In the genomic region with DNA sequence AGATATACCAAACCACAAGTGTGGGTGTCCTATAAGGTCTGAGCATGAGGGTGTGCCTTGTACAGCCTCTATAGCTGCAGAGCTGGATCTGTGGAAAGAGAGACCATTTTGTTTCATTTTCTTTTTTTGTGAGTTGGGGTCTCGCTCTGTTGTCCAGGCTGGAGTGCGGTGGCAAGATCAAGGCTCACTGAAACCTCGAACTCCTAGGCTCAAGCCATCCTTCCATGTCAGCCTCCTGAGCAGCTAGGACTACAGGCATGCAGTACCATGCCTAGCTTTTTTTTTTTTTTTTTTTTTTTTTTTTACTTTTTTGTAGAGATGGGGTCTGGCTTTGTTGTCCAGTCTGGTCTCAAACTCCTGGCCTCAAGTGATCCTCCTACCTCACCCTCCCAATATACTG, we compare ENCODE assay signal across 22 cellular contexts. TPM values are rescaled to one million over a fixed set of nuclear protein-coding genes. Genes with fewer than 3 reads are reported as not detected.
DNase-seq lines count a peak whose midpoint lies in the region; ATAC-seq, FAIRE-seq and TF ChIP-seq lines count a peak whose summit lies in the region.
"Had no signal": no experiment of that assay in that cellular context is flagged by ENCODE, and none has a peak within 500 bp of the region (broad histone marks: within the 10 kb centered on the region; RNA-seq: fewer than 3 reads in every experiment).

No MANE protein-coding gene starts in this region.

- H3F3A ChIP-seq in SK-N-SH (replicated peaks; ENCODE audit: insufficient read depth): peaks cover 3% of the 10 kb centered on the region

- peaks cover 23% of the 10 kb centered on the region for H3K79me1 ChIP-seq in trophoblast cell (ENCODE audit: low read length)

- no peak overlapping the region for H4K8ac ChIP-seq in trophoblast cell (ENCODE audit: low read depth, low read length)

- H3K4me1 ChIP-seq in SK-N-SH (ENCODE audit: control insufficient read depth in 1 of 2, insufficient read depth in 2 of 2, low read depth in 1 of 2, low read length in 1 of 2): peaks cover 8 to 31% of the 10 kb centered on the region in 2 experiments; a peak in 3 of 4 replicates
- peaks cover 11% of the 10 kb centered on the region for H3K4me1 ChIP-seq in endothelial cell of umbilical vein (ENCODE audit: control insufficient read depth, extremely low read depth, insufficient read depth, low read length)
- H3K4me1 ChIP-seq in trophoblast cell (ENCODE audit: control insufficient read depth in 1 of 2, insufficient read depth in 2 of 2, low read length in 2 of 2): peaks cover 18 to 35% of the 10 kb centered on the region in 2 experiments
- no peaks in the 10 kb centered on the region for H3K4me1 ChIP-seq in CD4-positive, alpha-beta memory T cell (ENCODE audit: insufficient read depth, low read length)

- CTCF ChIA-PET in SK-N-SH (lab: Yijun Ruan, JAX): interaction anchor here (0.6 to 1.4 kb wide), 5 partner anchors 13 to 45 kb away, joined by 3 to 5 read pairs (median 3); no protein-coding TSS in a partner anchor
- CTCF ChIA-PET in endothelial cell of umbilical vein (lab: Charles Lee): interaction anchor here (0.6 to 1.0 kb wide), 5 partner anchors 9 to 20 kb away, joined by 3 to 5 read pairs (median 5); no protein-coding TSS in a partner anchor
- CTCF ChIA-PET in CD4-positive, alpha-beta memory T cell (lab: Charles Lee; ENCODE audit: partially characterized antibody): interaction anchor here (0.7 to 1.6 kb wide), 3 partner anchors 21 to 173 kb away, joined by 3 to 5 read pairs (median 3); no protein-coding TSS in a partner anchor

- DNase-seq in SK-N-SH (no peak), endothelial cell of umbilical vein (ENCODE audit: low read depth, low spot score) (no peak), trophoblast cell (no peak), Right ventricle myocardium superior (no peak)
- DNase-seq in CD4-positive, alpha-beta memory T cell: no peak
- no peak for DNase-seq in effector CD8-positive, alpha-beta T cell (lab: John Stamatoyannopoulos, UW)
- DNase-seq: CD4-positive, CD25-positive, alpha-beta regulatory T cell; CD8-positive, alpha-beta memory T cell; DMS 273 treated with DMSO at 0.1 percent for 48 hours; DMS79; EL; GDM1; H9 had no signal

- no peak overlapping the region for H4K12ac ChIP-seq in trophoblast cell (ENCODE audit: low read depth, low read length)

- H3K4ac ChIP-seq in trophoblast cell (ENCODE audit: low read depth, low read length): no peak overlapping the region

- no peaks in the 10 kb centered on the region for H3K9me1 ChIP-seq in endothelial cell of umbilical vein (replicated peaks; ENCODE audit: control insufficient read depth, extremely low read depth, insufficient read depth, low read length)

- H3K9me3 Mint-ChIP-seq in CD4-positive, alpha-beta memory T cell: no peaks in the 10 kb centered on the region
- H3K9me3 Mint-ChIP-seq: CD4-positive, CD25-positive, alpha-beta regulatory T cell; CD8-positive, alpha-beta memory T cell; GM23338; H9 had no signal

- H3K79me2 ChIP-seq in SK-N-SH (ENCODE audit: insufficient read depth) (peaks cover 91% of the 10 kb centered on the region), endothelial cell of umbilical vein (ENCODE audit: control insufficient read depth, insufficient read depth, low read length) (peaks cover 10% of the 10 kb centered on the region), trophoblast cell (ENCODE audit: control insufficient read depth, insufficient read depth, low read length, poor library complexity) (peaks cover 2% of the 10 kb centered on the region)

- H2AK5ac ChIP-seq in trophoblast cell (ENCODE audit: low read length): no peak overlapping the region

- no peaks in the 10 kb centered on the region for H3K9me2 ChIP-seq in SK-N-SH

- peak overlapping the region in 1 of 2 experiments; percentile 77; a peak in 2 of 4 replicates for H3K27ac ChIP-seq in SK-N-SH (ENCODE audit: low read depth in 2 of 2, low read length in 1 of 2)
- peak overlapping the region; percentile 19 for H3K27ac ChIP-seq in endothelial cell of umbilical vein (ENCODE audit: insufficient read depth, low read depth, low read length)
- H3K27ac ChIP-seq in trophoblast cell (ENCODE audit: low read depth, low read length): no peak overlapping the region
- no peak overlapping the region for H3K27ac ChIP-seq in CD4-positive, alpha-beta memory T cell (ENCODE audit: low read depth, low read length)
- H3K27ac ChIP-seq: 22Rv1, BLaER1, C4-2B had no signal

- H2BK5ac ChIP-seq in trophoblast cell (ENCODE audit: low read depth, low read length, poor library complexity): peak overlapping the region; percentile 29

- no peaks in the 10 kb centered on the region for H3K9me3 ChIP-seq in SK-N-SH
- H3K9me3 ChIP-seq in endothelial cell of umbilical vein (replicated peaks; ENCODE audit: control insufficient read depth, insufficient read depth, low read length): no peaks in the 10 kb centered on the region
- H3K9me3 ChIP-seq in trophoblast cell (ENCODE audit: insufficient read depth, low read depth, low read length): no peaks in the 10 kb centered on the region
- no peaks in the 10 kb centered on the region for H3K9me3 ChIP-seq in CD4-positive, alpha-beta memory T cell (ENCODE audit: control insufficient read depth in 1 of 2, low read length in 2 of 2)
- H3K9me3 ChIP-seq: BLaER1 had no signal

- TF ChIP-seq CTCF in SK-N-SH (IDR thresholded peaks at IDR 0.05): no peak
- no peak for TF ChIP-seq CTCF in endothelial cell of umbilical vein (IDR thresholded peaks at IDR 0.05; ENCODE audit: extremely low read depth in 1 of 2, insufficient read depth in 1 of 2, low read depth in 1 of 2, low read length in 2 of 2)

- H2BK120ac ChIP-seq in trophoblast cell (ENCODE audit: insufficient read depth, low read length, poor library complexity): no peak overlapping the region

- H3K4me3 ChIP-seq in SK-N-SH (ENCODE audit: low read depth in 2 of 2, low read length in 1 of 2) (no peak overlapping the region), endothelial cell of umbilical vein (replicated peaks in 1 of 3; ENCODE audit: insufficient read depth in 1 of 3, low read depth in 1 of 3, low read length in 3 of 3) (no peak overlapping the region), trophoblast cell (ENCODE audit: low read depth, low read length) (no peak overlapping the region)
- H3K4me3 ChIP-seq in CD4-positive, alpha-beta memory T cell (ENCODE audit: low read length in 2 of 2): no peak overlapping the region
- H3K4me3 ChIP-seq: BLaER1, GM12878, GM23338 had no signal

- peak overlapping the region; percentile 65 for H3K18ac ChIP-seq in trophoblast cell (ENCODE audit: low read length)

- dilution Hi-C loops in endothelial cell of umbilical vein (cut with MboI; ENCODE audit: extremely low pct_ligation_motif_present, low sequenced_read_pairs): no loop called here

- H3K27ac Mint-ChIP-seq in CD4-positive, alpha-beta memory T cell: no peak overlapping the region
- H3K27ac Mint-ChIP-seq: B cell; CD4-positive, CD25-positive, alpha-beta regulatory T cell; GM23338; H9 had no signal

- no peak for TF ChIP-seq RAD21 in SK-N-SH (IDR thresholded peaks at IDR 0.05; ENCODE audit: low read length)

- POLR2A ChIA-PET in SK-N-SH (lab: Yijun Ruan, JAX) (interaction anchor here (1.3 kb wide), 1 partner anchor 10 kb away, joined by 3 read pairs; no protein-coding TSS in a partner anchor), endothelial cell of umbilical vein (lab: Charles Lee) (interaction anchor here (0.7 to 1.0 kb wide), 3 partner anchors 55 to 545 kb away, joined by 3 to 5 read pairs (median 4); partner anchors contain the start of gene RAB10)
- POLR2A ChIA-PET in CD4-positive, alpha-beta memory T cell (lab: Charles Lee; ENCODE audit: partially characterized antibody): no interaction called here

- peaks cover 0 to 7% of the 10 kb centered on the region in 2 donors for H3K36me3 Mint-ChIP-seq in CD4-positive, alpha-beta memory T cell
- H3K36me3 Mint-ChIP-seq: CD8-positive, alpha-beta memory T cell had no signal

- intact Hi-C loops in endothelial cell of umbilical vein (cut with micrococcal nuclease) (no loop called here), Right ventricle myocardium superior (cut with DNase I) (no loop called here)
- intact Hi-C loops in CD4-positive, alpha-beta memory T cell (cut with micrococcal nuclease): no loop called here

- TF ChIP-seq EP300 in SK-N-SH (IDR thresholded peaks at IDR 0.05; ENCODE audit: borderline replicate concordance in 1 of 2, low read depth in 1 of 2, low read length in 1 of 2): no peak

- H4K20me1 ChIP-seq in SK-N-SH (ENCODE audit: insufficient read depth) (no peaks in the 10 kb centered on the region), endothelial cell of umbilical vein (replicated peaks; ENCODE audit: control insufficient read depth, extremely low read depth, insufficient read depth, low read length) (no peaks in the 10 kb centered on the region)

- H4K91ac ChIP-seq in trophoblast cell (ENCODE audit: low read depth, low read length): no peak overlapping the region

- H3K4me2 ChIP-seq in SK-N-SH: 0 out of 2 replicates have a peak overlapping the region, but pooled peaks have one; percentile 9
- no peak overlapping the region for H3K4me2 ChIP-seq in endothelial cell of umbilical vein (ENCODE audit: insufficient read depth, low read length)
- H3K4me2 ChIP-seq in trophoblast cell (ENCODE audit: low read length): no peak overlapping the region
- H3K4me2 ChIP-seq: BLaER1, GM23338 had no signal

- no peak overlapping the region for H3K9ac ChIP-seq in SK-N-SH
- no peak overlapping the region for H3K9ac ChIP-seq in endothelial cell of umbilical vein (replicated peaks; ENCODE audit: extremely low read depth, insufficient read depth, low read length)
- H3K9ac ChIP-seq in trophoblast cell (ENCODE audit: low read length): no peak overlapping the region
- H3K9ac ChIP-seq: BLaER1 had no signal

- no TSS peak for BruUV-seq in endothelial cell of umbilical vein (replicated peaks; lab: Mats Ljungman, UMichigan)

- no peak overlapping the region for H2BK12ac ChIP-seq in trophoblast cell (ENCODE audit: low read length)

- H3K4me1 Mint-ChIP-seq in CD4-positive, alpha-beta memory T cell: no peaks in the 10 kb centered on the region
- H3K4me1 Mint-ChIP-seq: B cell; CD8-positive, alpha-beta memory T cell; GM23338; H9 had no signal

- H3K23ac ChIP-seq in trophoblast cell (ENCODE audit: low read length): no peak overlapping the region

- WGBS in SK-N-SH (ENCODE audit: low lambda C conversion rate): 71% methylated on average over 3 of the region's 3 CpGs
- WGBS in trophoblast cell (ENCODE audit: extremely low coverage, insufficient coverage, insufficient read length): no CpG with 5 or more reads among the region's 3 CpGs

- ATAC-seq in SK-N-SH treated with all-trans-retinoic acid at 6 μM for 48 hours (no peak), Right ventricle myocardium superior (ENCODE audit: poor library complexity) (no peak)
- ATAC-seq: GM12878, GM23338 had no signal

- H2AFZ ChIP-seq in SK-N-SH (ENCODE audit: low read depth): no peak overlapping the region
- no peak overlapping the region for H2AFZ ChIP-seq in endothelial cell of umbilical vein (ENCODE audit: low read depth, low read length)
- no peak overlapping the region for H2AFZ ChIP-seq in trophoblast cell (ENCODE audit: insufficient read depth, low read length, poor library complexity)
- H2AFZ ChIP-seq: GM23338 had no signal

- no peak overlapping the region for H3K14ac ChIP-seq in trophoblast cell (ENCODE audit: low read length)

- FAIRE-seq in endothelial cell of umbilical vein (lab: Jason Lieb, UNC): no peak
- FAIRE-seq: A204.1, D721Med, GM12878 had no signal

- H3K27me3 ChIP-seq in SK-N-SH (ENCODE audit: insufficient read depth) (no peaks in the 10 kb centered on the region), endothelial cell of umbilical vein (ENCODE audit: control insufficient read depth in 2 of 2, insufficient read depth in 2 of 2, low read length in 2 of 2) (no peaks in the 10 kb centered on the region), trophoblast cell (ENCODE audit: insufficient read depth, low read length) (no peaks in the 10 kb centered on the region)
- H3K27me3 ChIP-seq in CD4-positive, alpha-beta memory T cell (ENCODE audit: insufficient read depth, low read length): no peaks in the 10 kb centered on the region
- H3K27me3 ChIP-seq: BLaER1 had no signal

- H3K36me3 ChIP-seq in SK-N-SH (replicated peaks in 1 of 2; ENCODE audit: control insufficient read depth in 1 of 2, insufficient read depth in 2 of 2, low read length in 1 of 2) (peaks cover 0 to 12% of the 10 kb centered on the region in 2 experiments), endothelial cell of umbilical vein (ENCODE audit: control insufficient read depth in 2 of 2, extremely low read depth in 1 of 2, insufficient read depth in 2 of 2, low read length in 2 of 2) (peaks cover 3 to 8% of the 10 kb centered on the region in 2 experiments), trophoblast cell (ENCODE audit: control insufficient read depth in 1 of 2, insufficient read depth in 2 of 2, low read length in 2 of 2) (peaks cover 3 to 10% of the 10 kb centered on the region in 2 experiments)
- no peaks in the 10 kb centered on the region for H3K36me3 ChIP-seq in CD4-positive, alpha-beta memory T cell (ENCODE audit: insufficient read depth, low read length)

- no peaks in the 10 kb centered on the region for H3K27me3 Mint-ChIP-seq in CD4-positive, alpha-beta memory T cell
- H3K27me3 Mint-ChIP-seq: B cell; CD4-positive, CD25-positive, alpha-beta regulatory T cell; CD8-positive, alpha-beta memory T cell had no signal

- no peak overlapping the region for H3K4me3 Mint-ChIP-seq in CD4-positive, alpha-beta memory T cell
- H3K4me3 Mint-ChIP-seq: B cell; CD4-positive, CD25-positive, alpha-beta regulatory T cell; CD8-positive, alpha-beta memory T cell; GM23338; H9 had no signal

- no peak for TF ChIP-seq POLR2A in endothelial cell of umbilical vein (IDR thresholded peaks at IDR 0.05; ENCODE audit: low read depth, low read length)

RNA-seq across cellular contexts. Expression of gene KIF3C, which starts 10.7 kb away (rescaled TPM):
- polyA plus RNA-seq in SK-N-SH (2012; rRNA removed): 18.6 and 29.5 TPM in 2 replicates
- polyA plus RNA-seq in SK-N-SH (2012; cell fraction: cytosol; rRNA removed): 21.2 and 22.1 TPM in 2 replicates
- polyA plus RNA-seq in SK-N-SH (2012; cell fraction: nucleus; rRNA removed): 14.0 and 19.1 TPM in 2 replicates
- total RNA-seq in endothelial cell of umbilical vein: 40.7 and 42.1 TPM in 2 replicates
- polyA plus RNA-seq in endothelial cell of umbilical vein: 9.9 and 11.4 TPM in 2 replicates
- 10.5 TPM in 2 replicates for polyA plus RNA-seq in endothelial cell of umbilical vein (2011; cell fraction: cytosol; rRNA removed)
- polyA plus RNA-seq in endothelial cell of umbilical vein (2011; cell fraction: nucleus; rRNA removed): 9.3 and 11.6 TPM in 2 replicates
- 36.5 and 47.5 TPM in 2 replicates for polyA plus RNA-seq in endothelial cell of umbilical vein (2012)
- polyA minus RNA-seq in endothelial cell of umbilical vein: 20.0 and 29.4 TPM in 2 replicates
- 0.31 TPM for polyA minus RNA-seq in endothelial cell of umbilical vein (2011; cell fraction: cytosol; rRNA and poly(A)+ RNA removed)
- polyA minus RNA-seq in endothelial cell of umbilical vein (2011; cell fraction: nucleus; rRNA and poly(A)+ RNA removed): 7.8 and 13.8 TPM in 2 replicates
- 55.1 and 56.4 TPM in 2 replicates for polyA plus RNA-seq in trophoblast cell (2013)
- 3.2 TPM for total RNA-seq in Right ventricle myocardium superior
- 1 to 10 TPM; 4.1 to 5.1 TPM for total RNA-seq in CD4-positive, alpha-beta memory T cell
- polyA plus RNA-seq in CD4-positive, alpha-beta memory T cell: 1 to 10 TPM in 1 of 2 donors, under 1 TPM in 1; 0.46 to 2.8 TPM
